1 cellular context compared by ENCODE assay signal in genomic region chr22:19059481-19060278, GRCh38.
TF ChIP-seq lines count a peak whose summit lies in the region.

No MANE protein-coding gene starts in this region.

TF ChIP-seq in IMR-90, 13 proteins besides CTCF, POLR2A, EP300 and RAD21 (continued from another document):
- TF ChIP-seq USF2 (IDR thresholded peaks at IDR 0.05; ENCODE audit: low read depth, low read length) (no peak), CEBPB (IDR thresholded peaks at IDR 0.05; ENCODE audit: low read depth, low read length) (no peak), BHLHE40 (IDR thresholded peaks at IDR 0.05; ENCODE audit: low read depth, low read length) (no peak)
